In the genomic region with DNA sequence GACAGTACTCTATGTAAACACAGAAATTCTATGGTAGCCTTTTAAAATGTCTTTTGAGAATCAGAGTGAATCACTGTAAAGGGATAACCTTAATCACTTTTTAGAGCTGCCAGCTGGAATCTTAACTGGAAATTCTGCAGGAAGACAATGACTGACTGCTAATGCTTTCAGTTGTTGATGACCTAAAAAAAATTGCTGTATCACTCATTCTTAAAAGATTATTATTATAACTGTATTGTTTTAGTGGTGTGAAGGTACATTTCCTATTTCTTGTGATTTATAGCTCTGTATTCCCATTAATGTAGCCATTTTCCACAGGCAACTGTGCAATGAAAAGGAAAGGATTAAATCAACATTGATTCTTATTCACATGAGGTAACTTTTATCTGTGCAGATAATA, we compare ENCODE assay signal across 28 cellular contexts.
"Had no signal": no experiment of that assay in that cellular context is flagged by ENCODE, and none has a peak within 500 bp of the region (broad histone marks: within the 10 kb centered on the region; RNA-seq: fewer than 3 reads in every experiment).

No MANE protein-coding gene starts in this region.

- H3K9me3 ChIP-seq: colonic mucosa, ovary, thyroid gland, vagina had no signal

- H3K4me3 ChIP-seq: cardiac muscle cell, colonic mucosa, esophagus muscularis mucosa, heart left ventricle, ovary, stomach, thyroid gland, upper lobe of left lung, vagina had no signal

- H3K27me3 ChIP-seq: cardiac muscle cell, colonic mucosa, esophagus muscularis mucosa, foreskin keratinocyte, heart left ventricle, ovary, stomach, thyroid gland, upper lobe of left lung, vagina had no signal

- H3K27ac ChIP-seq: cardiac muscle cell, colonic mucosa, esophagus muscularis mucosa, foreskin keratinocyte, heart left ventricle, ovary, stomach, thyroid gland, upper lobe of left lung, vagina, WERI-Rb-1 had no signal

- H3K36me3 ChIP-seq: cardiac muscle cell, colonic mucosa, esophagus muscularis mucosa, heart left ventricle, ovary, stomach, thyroid gland, upper lobe of left lung, vagina, WERI-Rb-1 had no signal

- H3K4me1 ChIP-seq: colonic mucosa, esophagus muscularis mucosa, thyroid gland, upper lobe of left lung, vagina had no signal

- DNase-seq: activated CD4-positive, alpha-beta T cell treated with anti-CD3 and anti-CD28 coated beads for 48 hours; activated CD4-positive, alpha-beta T cell treated with anti-CD3 and anti-CD28 coated beads, Interleukin-2, amount 50 U/mL, for 48 hours; activated CD8-positive, alpha-beta memory T cell treated with anti-CD3 and anti-CD28 coated beads for 24 hours; activated effector memory CD4-positive, alpha-beta T cell treated with Interleukin-2 at 50 U/mL for 16 hours; activated naive CD4-positive, alpha-beta T cell treated with Interleukin-2 at 50 U/mL for 16 hours; aorta; cerebellar nuclear complex; colonic mucosa; effector memory CD8-positive, alpha-beta T cell; foreskin keratinocyte; heart left ventricle; hypothalamus; immature natural killer cell; midbrain; naive thymus-derived CD4-positive, alpha-beta T cell; ovary; retina; small intestine; stimulated activated CD4-positive, alpha-beta T cell treated with anti-CD3 and anti-CD28 coated beads, Interleukin-4, amount 100 ng/mL, for 24 hours; stimulated activated CD8-positive, alpha-beta memory T cell treated with anti-CD3 and anti-CD28 coated beads, Interleukin-4, amount 100 ng/mL, for 48 hours; stomach; T1000; thyroid gland; upper lobe of left lung; WERI-Rb-1 had no signal
